ENCODE assay signal across 8 cellular contexts in the genomic region with DNA sequence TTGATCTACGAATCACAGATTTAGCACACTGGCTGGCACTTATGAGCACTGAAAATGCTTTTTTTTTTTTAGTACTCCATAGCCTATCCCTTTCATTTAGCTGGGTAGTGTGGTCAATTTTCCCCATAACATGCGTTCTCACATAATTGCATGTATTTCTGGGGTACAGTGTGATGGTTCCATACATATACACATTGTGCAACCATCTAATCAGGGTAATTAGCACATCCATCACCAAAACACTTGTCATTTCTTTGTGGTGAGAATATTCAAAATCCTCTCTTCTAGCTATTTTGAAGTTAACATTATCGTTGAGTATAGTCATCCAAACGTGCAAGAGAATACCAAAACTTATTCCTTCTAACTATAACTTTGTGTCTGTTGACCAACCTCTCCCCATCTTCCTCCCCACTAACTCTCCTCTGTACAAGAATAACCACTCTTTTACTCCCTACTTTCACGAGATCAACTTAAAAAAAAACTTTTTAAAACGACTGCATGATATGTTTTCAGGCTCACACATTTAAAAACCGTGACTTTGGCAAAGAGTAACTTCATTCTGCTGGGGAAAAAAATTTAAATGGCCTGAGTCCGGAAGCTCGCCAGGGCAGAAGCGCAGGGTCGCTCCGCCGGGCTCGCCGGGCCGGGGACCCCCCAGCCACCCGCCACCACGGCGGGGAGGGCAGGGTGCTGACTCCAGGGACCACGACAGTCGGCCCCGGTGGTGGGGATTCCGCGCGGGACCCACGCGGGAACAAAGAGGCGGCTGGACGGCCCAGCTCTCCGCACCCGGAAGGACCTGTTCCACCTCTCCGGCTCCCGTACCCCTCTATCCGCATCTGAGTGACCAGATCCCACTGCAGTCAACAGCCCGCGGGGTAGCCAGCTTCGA. TPM values are rescaled to one million over a fixed set of nuclear protein-coding genes. Genes with fewer than 3 reads are reported as not detected.
DNase-seq lines count a peak whose midpoint lies in the region; ATAC-seq and TF ChIP-seq lines count a peak whose summit lies in the region.

No MANE protein-coding gene starts in this region.

- H3K4me1 ChIP-seq in esophagus (ENCODE audit: control insufficient read depth in 2 of 2, insufficient read depth in 2 of 2, low read length in 1 of 2): peaks cover 0 to 16% of the 10 kb centered on the region in 2 donors

- peak overlapping the region; percentile 98 to 100 for H3K27ac ChIP-seq in esophagus (ENCODE audit: low read depth in 2 of 2, low read length in 1 of 2)

- peak overlapping the region; percentile 89 for H3K4me3 ChIP-seq in GM08714 (ENCODE audit: low read length)
- H3K4me3 ChIP-seq in esophagus (ENCODE audit: low read depth in 1 of 2, low read length in 2 of 2): peak overlapping the region; percentile 94

- 3 to 5% methylated on average over 37 of the region's 37 CpGs for WGBS in esophagus, 2 donors

- TF ChIP-seq CTCF in omental fat pad (IDR thresholded peaks at IDR 0.05): no peak

- no peak for DNase-seq in omental fat pad (ENCODE audit: low spot score)
- DNase-seq in NK-92 treated with Interleukin-12 subunit alpha and Interleukin-12 subunit beta, amount 100 ng/mL, for 24 hours (lab: John Stamatoyannopoulos, UW): no peak
- DNase-seq in NCI-H1436 (lab: John Stamatoyannopoulos, UW): no peak
- DNase-seq in SKM-1 (lab: John Stamatoyannopoulos, UW; ENCODE audit: unreplicated experiment): no peak

- no peaks in the 10 kb centered on the region for H3K36me3 ChIP-seq in esophagus (ENCODE audit: control insufficient read depth in 2 of 2, insufficient read depth in 2 of 2, low read length in 1 of 2)

- no peaks in the 10 kb centered on the region for H3K9me3 ChIP-seq in esophagus (ENCODE audit: control insufficient read depth in 2 of 2, insufficient read depth in 1 of 2, low read depth in 1 of 2, low read length in 1 of 2)

- ATAC-seq in HG02571 (IDR thresholded peaks at IDR 0.05; ENCODE audit: unreplicated experiment): peak; percentile 1
- peak; percentile 29 for ATAC-seq in omental fat pad (ENCODE audit: low FRiP score)

- no peaks in the 10 kb centered on the region for H3K27me3 ChIP-seq in esophagus (ENCODE audit: control insufficient read depth in 1 of 2, insufficient read depth in 2 of 2, low read length in 2 of 2)

- peak; percentile 10; the same call in 1 of the 2 replicates for TF ChIP-seq POLR2A in Raji (IDR thresholded peaks at IDR 0.05; ENCODE audit: insufficient read depth, low read depth, low read length)

RNA-seq across cellular contexts. Expression of gene UBAC2, which starts 0.9 kb away (rescaled TPM):
- polyA plus RNA-seq in esophagus: 10 to 100 TPM; 63.0 to 70.1 TPM
- total RNA-seq in omental fat pad: 10 to 100 TPM; 41.8 to 51.0 (median 45.5) TPM

RNA-seq across cellular contexts. Expression of gene GPR18, which starts 58.4 kb away (rescaled TPM):
- under 1 TPM; 0.12 to 0.24 TPM for polyA plus RNA-seq in esophagus
- total RNA-seq in omental fat pad: under 1 TPM in 1 of 4 donors, not detected in 3; 0.36 TPM
